In the genomic region with DNA sequence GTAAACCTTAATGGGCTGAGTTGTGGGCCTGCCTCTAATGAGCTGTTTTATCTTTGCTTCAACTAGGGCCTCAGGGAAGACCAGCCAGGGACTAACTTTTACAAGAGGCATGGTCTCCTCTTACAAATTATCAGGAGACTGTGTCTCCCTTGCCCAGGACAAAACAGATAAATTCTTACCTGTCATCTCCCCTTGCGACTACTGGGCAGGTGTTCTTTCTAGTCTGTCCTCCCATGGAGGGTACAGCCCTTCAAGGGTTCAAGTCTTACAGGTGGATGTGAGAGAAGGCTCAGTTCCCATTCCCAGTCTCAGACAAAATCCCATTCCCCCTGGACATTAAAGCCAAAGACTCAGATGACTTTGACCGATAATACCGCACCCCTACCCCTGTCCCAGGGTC, we compare ENCODE assay signal across 39 cellular contexts. TPM values are rescaled to one million over a fixed set of nuclear protein-coding genes. Genes with fewer than 3 reads are reported as not detected.
"Had no signal": no experiment of that assay in that cellular context is flagged by ENCODE, and none has a peak within 500 bp of the region (broad histone marks: within the 10 kb centered on the region; RNA-seq: fewer than 3 reads in every experiment).

No MANE protein-coding gene starts in this region.

- H3K4me3 Mint-ChIP-seq: activated naive CD4-positive, alpha-beta T cell treated with anti-CD3 and anti-CD28 coated beads, Interleukin-2, amount 10 ng/mL, durations not matched to agents 7 days and 5 days; activated naive CD8-positive, alpha-beta T cell treated with anti-CD3 and anti-CD28 coated beads, Interleukin-2, amount 10 ng/mL, durations not matched to agents 7 days and 5 days; activated T-helper 1 cell treated with anti-CD3 and anti-CD28 coated beads, Interleukin-12 subunit alpha, Interleukin-12 subunit beta, Interleukin-2, Interleukin-4 antibody, amounts not matched to agents 30 ng/mL and 10 ng/mL and 1 ng/mL, durations not matched to agents 14 hours and 24 hours and 36 hours; brain; immature natural killer cell; memory B cell; natural killer cell treated with Interleukin-12 subunit alpha and Interleukin-12 subunit beta and Interleukin-15 and Interleukin-18, amount 100 ng/mL, for 72 hours; stimulated activated memory B cell treated with anti-CD40 and anti-IgM and Interleukin-4, amounts not matched to agents 10 μg/mL and 1 μg/mL and 100 μg/mL, for 72 hours; T-cell had no signal

- H3K27me3 Mint-ChIP-seq: activated naive CD4-positive, alpha-beta T cell treated with anti-CD3 and anti-CD28 coated beads, Interleukin-2, amount 10 ng/mL, durations not matched to agents 7 days and 5 days; activated naive CD8-positive, alpha-beta T cell treated with anti-CD3 and anti-CD28 coated beads, Interleukin-2, amount 10 ng/mL, durations not matched to agents 7 days and 5 days; brain; memory B cell; natural killer cell treated with Interleukin-12 subunit alpha and Interleukin-12 subunit beta and Interleukin-15 and Interleukin-18, amount 100 ng/mL, for 72 hours; progenitor cell of endocrine pancreas; stimulated activated memory B cell treated with anti-CD40 and anti-IgM and Interleukin-4, amounts not matched to agents 10 μg/mL and 1 μg/mL and 100 μg/mL, for 72 hours; T-cell had no signal

- H3K36me3 Mint-ChIP-seq: immature natural killer cell had no signal

- H2AFZ ChIP-seq: hepatocyte had no signal

- H3K36me3 ChIP-seq: cardiac muscle cell, gastroesophageal sphincter, ovary, thyroid gland had no signal

- H3K27me3 ChIP-seq: ascending aorta, cardiac muscle cell, gastroesophageal sphincter, hepatocyte, ovary, stomach, thyroid gland had no signal

- H3K27ac ChIP-seq: ascending aorta, cardiac muscle cell, coronary artery, hepatocyte, ovary, skin epidermis, thyroid gland had no signal

- H3K9me3 Mint-ChIP-seq: activated naive CD4-positive, alpha-beta T cell treated with anti-CD3 and anti-CD28 coated beads, Interleukin-2, amount 10 ng/mL, durations not matched to agents 7 days and 5 days; activated naive CD8-positive, alpha-beta T cell treated with anti-CD3 and anti-CD28 coated beads, Interleukin-2, amount 10 ng/mL, durations not matched to agents 7 days and 5 days; activated T-helper 1 cell treated with anti-CD3 and anti-CD28 coated beads, Interleukin-12 subunit alpha, Interleukin-12 subunit beta, Interleukin-2, Interleukin-4 antibody, amounts not matched to agents 30 ng/mL and 10 ng/mL and 1 ng/mL, durations not matched to agents 14 hours and 24 hours and 36 hours; brain; immature natural killer cell; memory B cell; natural killer cell treated with Interleukin-12 subunit alpha and Interleukin-12 subunit beta and Interleukin-15 and Interleukin-18, amount 100 ng/mL, for 72 hours; stimulated activated memory B cell treated with anti-CD40 and anti-IgM and Interleukin-4, amounts not matched to agents 10 μg/mL and 1 μg/mL and 100 μg/mL, for 72 hours; T-cell had no signal

- H3K4me3 ChIP-seq: ascending aorta, cardiac muscle cell, coronary artery, gastroesophageal sphincter, hepatocyte, mucosa of descending colon, ovary, skin epidermis, stomach, thyroid gland had no signal

- DNase-seq: activated CD4-positive, alpha-beta T cell treated with anti-CD3 and anti-CD28 coated beads for 4 hours; activated CD4-positive, alpha-beta T cell treated with anti-CD3 and anti-CD28 coated beads, Interleukin-2, amount 50 U/mL, for 4 hours; activated CD8-positive, alpha-beta memory T cell treated with anti-CD3 and anti-CD28 coated beads, Interleukin-2, amount 50 U/mL, for 4 hours; activated gamma-delta T cell; activated naive CD4-positive, alpha-beta T cell treated with anti-CD3 and anti-CD28 coated beads, Interleukin-2, amount 10 ng/mL, durations not matched to agents 7 days and 5 days; activated naive CD8-positive, alpha-beta T cell treated with anti-CD3 and anti-CD28 coated beads, Interleukin-2, amount 10 ng/mL, durations not matched to agents 7 days and 5 days; activated T-cell treated with anti-CD3 and anti-CD28 coated beads, Interleukin-2, amount 50 U/mL, for 1 hour; cerebellar nuclear complex; immature natural killer cell; mucosa of descending colon; ovary; retina; stimulated activated CD4-positive, alpha-beta T cell treated with anti-CD3 and anti-CD28 coated beads, Interleukin-12 subunit alpha, Interleukin-12 subunit beta, amount 100 ng/mL, for 4 hours; stimulated activated CD4-positive, alpha-beta T cell treated with anti-CD3 and anti-CD28 coated beads, Interleukin-4, amount 100 ng/mL, for 24 hours; stomach; T-cell; thyroid gland had no signal

- ATAC-seq: gastroesophageal sphincter; mucosa of descending colon; natural killer cell treated with Interleukin-12 subunit alpha and Interleukin-12 subunit beta and Interleukin-15 and Interleukin-18, amount 100 ng/mL, for 72 hours; sciatic nerve; stimulated activated memory B cell treated with anti-CD40 and anti-IgM and Interleukin-4, amounts not matched to agents 10 μg/mL and 1 μg/mL and 100 μg/mL, for 72 hours; T-cell had no signal

- H3K9me3 ChIP-seq: ascending aorta, gastroesophageal sphincter, mucosa of descending colon, ovary, stomach, thyroid gland had no signal

- H3K4me2 ChIP-seq: hepatocyte had no signal

- H3K27ac Mint-ChIP-seq: activated naive CD4-positive, alpha-beta T cell treated with anti-CD3 and anti-CD28 coated beads, Interleukin-2, amount 10 ng/mL, durations not matched to agents 7 days and 5 days; activated naive CD8-positive, alpha-beta T cell treated with anti-CD3 and anti-CD28 coated beads, Interleukin-2, amount 10 ng/mL, durations not matched to agents 7 days and 5 days; activated T-helper 1 cell treated with anti-CD3 and anti-CD28 coated beads, Interleukin-12 subunit alpha, Interleukin-12 subunit beta, Interleukin-2, Interleukin-4 antibody, amounts not matched to agents 30 ng/mL and 10 ng/mL and 1 ng/mL, durations not matched to agents 14 hours and 24 hours and 36 hours; brain; memory B cell; progenitor cell of endocrine pancreas; stimulated activated memory B cell treated with anti-CD40 and anti-IgM and Interleukin-4, amounts not matched to agents 10 μg/mL and 1 μg/mL and 100 μg/mL, for 72 hours; T-cell had no signal

RNA-seq across cellular contexts. Expression of gene BANF2, which starts 31.3 kb away (rescaled TPM):
- total RNA-seq: activated CD8-positive, alpha-beta memory T cell treated with anti-CD3 and anti-CD28 coated beads for 36 hours; activated naive CD8-positive, alpha-beta T cell treated with anti-CD3 and anti-CD28 coated beads, Interleukin-2, amount 10 ng/mL, durations not matched to agents 7 days and 5 days; activated T-helper 1 cell treated with anti-CD3 and anti-CD28 coated beads, Interleukin-12 subunit alpha, Interleukin-12 subunit beta, Interleukin-2, Interleukin-4 antibody, amounts not matched to agents 30 ng/mL and 10 ng/mL and 1 ng/mL, durations not matched to agents 14 hours and 24 hours and 36 hours; ascending aorta; cardiac muscle cell; endothelial cell of umbilical vein; fibroblast of lung; fibroblast of villous mesenchyme; gastroesophageal sphincter; hepatocyte; kidney epithelial cell; lower leg skin; mucosa of descending colon; myocyte; natural killer cell treated with Interleukin-12 subunit alpha and Interleukin-12 subunit beta and Interleukin-15 and Interleukin-18, amount 100 ng/mL, for 72 hours; ovary; progenitor cell of endocrine pancreas; sciatic nerve; stomach; T-cell; T-helper 2 cell treated with Interferon-gamma antibody and Interleukin-4, amounts not matched to agents 100 ng/mL and 5 ng/mL, for 36 hours; ureter had no signal
